23 cellular contexts compared by ENCODE assay signal in genomic region chrX:152908486-152908885, GRCh38. TPM values are rescaled to one million over a fixed set of nuclear protein-coding genes. Genes with fewer than 3 reads are reported as not detected.
DNase-seq lines count a peak whose midpoint lies in the region; ATAC-seq, FAIRE-seq and TF ChIP-seq lines count a peak whose summit lies in the region.
"Had no signal": no experiment of that assay in that cellular context is flagged by ENCODE, and none has a peak within 500 bp of the region (broad histone marks: within the 10 kb centered on the region; RNA-seq: fewer than 3 reads in every experiment).

No MANE protein-coding gene starts in this region.

- no peak for TF ChIP-seq EP300 in H1 (IDR thresholded peaks at IDR 0.05; ENCODE audit: borderline replicate concordance in 1 of 2, low read depth in 2 of 2, low read length in 2 of 2)

- H3K27ac Mint-ChIP-seq in CD8-positive, alpha-beta T cell = no peak overlapping the region
- H3K27ac Mint-ChIP-seq: CD14-positive monocyte; CD4-positive, alpha-beta memory T cell; CD4-positive, CD25-positive, alpha-beta regulatory T cell had no signal

- H4K20me1 ChIP-seq in H1 (replicated peaks in 1 of 2; ENCODE audit: control insufficient read depth in 1 of 2, insufficient read depth in 2 of 2, low read length in 2 of 2) (peaks cover 0 to 2% of the 10 kb centered on the region in 2 experiments), osteoblast (ENCODE audit: insufficient read depth, low read length) (peaks cover 3% of the 10 kb centered on the region)

- no peak overlapping the region for H3K4me3 ChIP-seq in H1 (ENCODE audit: extremely low read depth in 1 of 4, insufficient read depth in 2 of 4, low read depth in 3 of 4, low read length in 4 of 4)
- no peak overlapping the region for H3K4me3 ChIP-seq in osteoblast (ENCODE audit: insufficient read depth, low read length)
- H3K4me3 ChIP-seq in CD8-positive, alpha-beta T cell (ENCODE audit: low read depth, low read length) = no peak overlapping the region
- H3K4me3 ChIP-seq: BLaER1 had no signal

- H4K8ac ChIP-seq in H1 (ENCODE audit: extremely low read depth, insufficient read depth, low read length) = peak overlapping the region; percentile 57; the same call in 1 of the 2 replicates

- H3K9me3 Mint-ChIP-seq in CD8-positive, alpha-beta T cell = no peaks in the 10 kb centered on the region
- H3K9me3 Mint-ChIP-seq: CD4-positive, alpha-beta memory T cell; CD4-positive, CD25-positive, alpha-beta regulatory T cell had no signal

- H3K27me3 Mint-ChIP-seq in CD8-positive, alpha-beta T cell (ENCODE audit: low read depth) = no peaks in the 10 kb centered on the region
- H3K27me3 Mint-ChIP-seq: CD4-positive, alpha-beta memory T cell; CD4-positive, CD25-positive, alpha-beta regulatory T cell had no signal

- POLR2A ChIA-PET in H1 (lab: Charles Lee; ENCODE audit: partially characterized antibody) = no interaction called here
- POLR2A ChIA-PET in CD8-positive, alpha-beta T cell (lab: Charles Lee) = no interaction called here

- H3K36me3 ChIP-seq in H1 (ENCODE audit: control insufficient read depth in 2 of 4, insufficient read depth in 4 of 4, low read length in 3 of 4) = no peaks in the 10 kb centered on the region
- no peaks in the 10 kb centered on the region for H3K36me3 ChIP-seq in osteoblast (ENCODE audit: insufficient read depth, low read length)
- no peaks in the 10 kb centered on the region for H3K36me3 ChIP-seq in CD8-positive, alpha-beta T cell (ENCODE audit: insufficient read depth, low read length)
- H3K36me3 ChIP-seq: BE2C, BLaER1 had no signal

- H3K23ac ChIP-seq in H1 (ENCODE audit: insufficient read length) = no peak overlapping the region

- H3K27ac ChIP-seq in H1 (ENCODE audit: low read depth, low read length) (no peak overlapping the region), osteoblast (ENCODE audit: low read depth, low read length) (no peak overlapping the region)
- H3K27ac ChIP-seq in CD8-positive, alpha-beta T cell (ENCODE audit: low read depth, low read length) = no peak overlapping the region
- H3K27ac ChIP-seq: BLaER1 had no signal

- TF ChIP-seq CTCF in H1 (IDR thresholded peaks at IDR 0.05; ENCODE audit: control extremely low read depth in 1 of 3, insufficient read depth in 1 of 3, low read depth in 1 of 3, low read length in 3 of 3) (no peak), osteoblast (IDR thresholded peaks at IDR 0.05; ENCODE audit: extremely low read depth, low read depth, low read length) (no peak)
- no peak for TF ChIP-seq CTCF in CD8-positive, alpha-beta T cell (IDR thresholded peaks at IDR 0.05)

- H3K9ac ChIP-seq in H1 (replicated peaks in 1 of 4; ENCODE audit: extremely low read depth in 1 of 4, low read depth in 3 of 4, low read length in 3 of 4) = no peak overlapping the region
- H3K9ac ChIP-seq: BLaER1 had no signal

- no peak overlapping the region for H2BK15ac ChIP-seq in H1 (ENCODE audit: low read length)

- no peak overlapping the region for H2BK12ac ChIP-seq in H1 (ENCODE audit: low read depth, low read length)

- no peak overlapping the region for H3K56ac ChIP-seq in H1 (replicated peaks; ENCODE audit: insufficient read length, low read depth, low read length)

- H3K36me3 Mint-ChIP-seq in CD8-positive, alpha-beta T cell = no peaks in the 10 kb centered on the region
- H3K36me3 Mint-ChIP-seq: CD14-positive monocyte; CD4-positive, alpha-beta memory T cell; CD4-positive, CD25-positive, alpha-beta regulatory T cell had no signal

- H3K27me3 ChIP-seq in H1 (replicated peaks in 1 of 4; ENCODE audit: control insufficient read depth in 3 of 4, extremely low read depth in 1 of 4, insufficient read depth in 3 of 4, low read length in 3 of 4) = no peaks in the 10 kb centered on the region
- no peaks in the 10 kb centered on the region for H3K27me3 ChIP-seq in osteoblast (ENCODE audit: insufficient read depth, low read length)
- H3K27me3 ChIP-seq in CD8-positive, alpha-beta T cell (ENCODE audit: insufficient read depth, low read length) = no peaks in the 10 kb centered on the region
- H3K27me3 ChIP-seq: BE2C had no signal

- peaks cover 3% of the 10 kb centered on the region; the same call in 1 of the 2 replicates for H3K23me2 ChIP-seq in H1 (ENCODE audit: low read depth, low read length)

- H2AK5ac ChIP-seq in H1 (ENCODE audit: low read depth, low read length) = no peak overlapping the region

- H3K4me3 Mint-ChIP-seq in CD8-positive, alpha-beta T cell = no peak overlapping the region
- H3K4me3 Mint-ChIP-seq: CD14-positive monocyte; CD4-positive, alpha-beta memory T cell; CD4-positive, CD25-positive, alpha-beta regulatory T cell had no signal

- no peak overlapping the region for H3K4me2 ChIP-seq in H1 (ENCODE audit: insufficient read depth in 1 of 2, low read depth in 2 of 2, low read length in 2 of 2)
- H3K4me2 ChIP-seq in osteoblast (ENCODE audit: insufficient read depth, low read length) = no peak overlapping the region
- H3K4me2 ChIP-seq: BLaER1 had no signal

- no peaks in the 10 kb centered on the region for H3K4me1 Mint-ChIP-seq in CD8-positive, alpha-beta T cell (ENCODE audit: low read depth)
- H3K4me1 Mint-ChIP-seq: CD4-positive, alpha-beta memory T cell; CD4-positive, CD25-positive, alpha-beta regulatory T cell had no signal

- no peak overlapping the region for H4K5ac ChIP-seq in H1 (ENCODE audit: insufficient read length, low read depth, low read length)

- no peak overlapping the region for H3K4ac ChIP-seq in H1 (replicated peaks; ENCODE audit: insufficient read length, low read depth, low read length)

- no peak overlapping the region for H2BK120ac ChIP-seq in H1 (replicated peaks; ENCODE audit: low read depth, low read length)

- CTCF ChIA-PET in H1 (lab: Charles Lee; ENCODE audit: partially characterized antibody) = interaction anchor here (0.8 kb wide), 1 partner anchor 9 kb away, joined by 3 read pairs; no protein-coding TSS in a partner anchor
- CTCF ChIA-PET in CD8-positive, alpha-beta T cell (lab: Charles Lee) = no interaction called here

- H4K91ac ChIP-seq in H1 (replicated peaks; ENCODE audit: insufficient read length, low read length) = no peak overlapping the region

- DNase-seq in H1 (ENCODE audit: low read depth in 1 of 2, low spot score in 2 of 2) = no peak
- DNase-seq in osteoblast (ENCODE audit: insufficient read length, low spot score, missing footprints) = peak; percentile 61
- DNase-seq in T-helper 9 cell = no peak
- no peak for DNase-seq in CD8-positive, alpha-beta T cell
- DNase-seq in glomerular visceral epithelial cell (ENCODE audit: extremely low spot score) = no peak
- DNase-seq: 8988T; ACHN; BE2C; C1 segment of cervical spinal cord; Caco-2; Calu3; CD4-positive, alpha-beta memory T cell; CD4-positive, CD25-positive, alpha-beta regulatory T cell; DMS79 treated with DMSO at 0.1 percent for 48 hours; GF-D8 had no signal

- intact Hi-C loops in CD8-positive, alpha-beta T cell (cut with DNase I, micrococcal nuclease) = no loop called here

- no peak overlapping the region for H3K14ac ChIP-seq in H1 (ENCODE audit: insufficient read length)

- no peak for TF ChIP-seq RAD21 in H1 (IDR thresholded peaks at IDR 0.05 in 1 of 2, conservative IDR thresholded peaks at IDR 0.05 in 1 of 2; ENCODE audit: low read depth in 2 of 2, low read length in 2 of 2)

- H3K4me1 ChIP-seq in H1 (replicated peaks in 1 of 4; ENCODE audit: control insufficient read depth in 3 of 4, insufficient read depth in 4 of 4, low read length in 3 of 4) = peaks cover 0 to 19% (median 9%) of the 10 kb centered on the region in 4 experiments; a peak in 6 of 7 replicates
- H3K4me1 ChIP-seq in osteoblast (ENCODE audit: insufficient read depth, low read length) = peaks cover 12% of the 10 kb centered on the region
- no peaks in the 10 kb centered on the region for H3K4me1 ChIP-seq in CD8-positive, alpha-beta T cell (ENCODE audit: insufficient read depth, low read length)
- H3K4me1 ChIP-seq: Caco-2 had no signal

- H3K9me3 ChIP-seq in H1 (ENCODE audit: insufficient read depth in 2 of 2, low read depth in 1 of 2, low read length in 1 of 2) (no peaks in the 10 kb centered on the region), osteoblast (ENCODE audit: low read depth, low read length) (no peaks in the 10 kb centered on the region)
- H3K9me3 ChIP-seq in CD8-positive, alpha-beta T cell (ENCODE audit: low read length) = no peaks in the 10 kb centered on the region
- H3K9me3 ChIP-seq: BE2C, BLaER1, Caco-2 had no signal

- FAIRE-seq in H1 (lab: Jason Lieb, UNC) = no peak
- FAIRE-seq: A204.1, D721Med, G401.6, GM12891, GM18507 had no signal

- no peak for TF ChIP-seq POLR2A in H1 (IDR thresholded peaks at IDR 0.05; ENCODE audit: control extremely low read depth in 1 of 2, low read depth in 2 of 2, low read length in 2 of 2)

- ATAC-seq in esophagus mucosa = peak; percentile 39
- ATAC-seq in CD8-positive, alpha-beta T cell = no peak

- no peaks in the 10 kb centered on the region for H3K79me2 ChIP-seq in H1 (ENCODE audit: control insufficient read depth in 1 of 2, insufficient read depth in 2 of 2, low read length in 2 of 2)
- no peaks in the 10 kb centered on the region for H3K79me2 ChIP-seq in osteoblast (ENCODE audit: insufficient read depth, low read length)

- no peak overlapping the region for H3K18ac ChIP-seq in H1 (ENCODE audit: extremely low read depth, low read length)

- 89% methylated on average over 5 of the region's 14 CpGs; no CpG with 5 or more reads in 1 of the 2 experiments for WGBS in H1 (ENCODE audit: extremely low coverage in 1 of 2, insufficient coverage in 1 of 2, insufficient read length in 1 of 2, insufficient replicate concordance in 2 of 2, low coverage in 1 of 2, low lambda C conversion rate in 2 of 2, missing lambda C conversion rate in 1 of 2), 2 experiments

- no peak overlapping the region for H2AFZ ChIP-seq in H1 (ENCODE audit: low read length)
- no peak overlapping the region for H2AFZ ChIP-seq in osteoblast (ENCODE audit: low read length)

- H3K79me1 ChIP-seq in H1 (ENCODE audit: low read depth, low read length) = no peaks in the 10 kb centered on the region

- H2BK20ac ChIP-seq in H1 (ENCODE audit: low read length) = no peak overlapping the region

- H2BK5ac ChIP-seq in H1 (ENCODE audit: low read depth, low read length) = no peak overlapping the region

RNA-seq across cellular contexts. Expression of gene ZNF185, which starts 10.6 kb away (rescaled TPM):
- 15.4 and 15.6 TPM in 2 replicates for total RNA-seq in H1 (2021; fragmentation: NEBNext Ultra II Directional; extraction: Animal tissue kit (Norgen Biotek cat#: 25700))
- 18.6 and 20.1 TPM in 2 replicates for polyA plus RNA-seq in H1 (2011; rRNA removed)
- 16.8 TPM for polyA plus RNA-seq in H1 (2011; cell fraction: cytosol; rRNA removed)
- 33.8 TPM for polyA plus RNA-seq in H1 (2011; cell fraction: nucleus; rRNA removed)
- 13.5 to 18.5 TPM (median 15.8 TPM) in 4 replicates for polyA plus RNA-seq in H1 (2012, experiment 1 of 2)
- 6.4 TPM for polyA plus RNA-seq in H1 (2012, experiment 2 of 2)
- polyA plus RNA-seq in H1 (2013, experiment 1 of 2) = 8.5 TPM
- 9.2 TPM for polyA plus RNA-seq in H1 (2013, experiment 2 of 2)
- 17.3 and 24.3 TPM in 2 replicates for polyA minus RNA-seq in H1 (2011; rRNA and poly(A)+ RNA removed)
- polyA minus RNA-seq in H1 (2011; cell fraction: cytosol; rRNA and poly(A)+ RNA removed) = 10.8 TPM
- polyA minus RNA-seq in H1 (2011; cell fraction: nucleus; rRNA and poly(A)+ RNA removed) = 9.4 TPM
- total RNA-seq in esophagus mucosa (341 TPM), osteoblast (1.1 and 1.2 TPM in 2 replicates)
- total RNA-seq in CD8-positive, alpha-beta T cell = 1 to 10 TPM in 1 of 2 experiments, under 1 TPM in 1; 0.95 to 1.4 TPM

Comparison
In these comparisons a context has a peak if more than half of its experiments do, and no peak if none do; other contexts are left out.
1. RNA of gene ZNF185, which starts 10.6 kb away (total RNA-seq): 341 TPM in esophagus mucosa (single experiment); 15.4 to 15.6 TPM in H1, 0.95 to 1.4 TPM in CD8-positive, alpha-beta T cell and 1.1 to 1.2 TPM in osteoblast; every median in the first group is over 10 times any median in the second.